In the genomic region with DNA sequence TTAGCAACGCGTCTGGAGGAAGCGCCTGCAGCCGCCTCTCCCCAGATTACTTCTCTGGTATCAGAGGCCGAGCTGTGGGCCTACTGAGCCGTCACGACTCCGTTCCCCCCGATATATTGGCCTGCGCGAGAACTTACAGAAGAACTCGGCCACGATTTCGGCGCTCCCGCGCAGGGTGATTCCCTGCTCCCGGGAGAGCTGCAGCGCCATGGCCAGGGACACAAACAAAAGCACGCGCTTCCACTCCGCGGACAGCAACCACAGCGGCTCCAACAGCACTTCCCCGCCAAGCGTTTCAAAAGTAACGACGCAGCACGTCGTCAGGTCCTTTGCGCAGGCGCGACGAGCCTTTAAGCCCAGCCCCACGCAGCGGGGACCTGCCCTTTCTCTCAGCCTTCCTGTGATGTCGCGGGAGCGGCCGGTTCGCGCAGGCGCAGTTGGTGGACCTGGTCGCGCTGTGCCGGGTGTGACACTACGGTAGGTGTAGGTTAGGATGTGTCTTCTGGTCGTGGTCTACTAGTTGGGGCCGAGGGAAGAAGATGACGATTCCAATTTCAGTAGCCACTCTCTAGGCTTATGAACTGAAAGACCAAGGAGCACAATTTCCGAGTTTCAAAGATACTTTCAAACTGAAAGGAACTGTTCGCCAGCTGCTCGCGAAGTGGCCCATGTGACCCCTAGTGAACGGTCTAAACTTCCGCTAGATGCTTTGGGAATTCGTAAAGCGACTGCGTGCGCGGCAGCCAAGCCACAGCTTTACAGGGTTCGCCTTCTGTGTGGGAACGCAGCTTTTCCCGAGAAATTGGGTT, we compare ENCODE assay signal across 8 cellular contexts. TPM values are rescaled to one million over a fixed set of nuclear protein-coding genes. Genes with fewer than 3 reads are reported as not detected.
DNase-seq lines count a peak whose midpoint lies in the region; ATAC-seq and TF ChIP-seq lines count a peak whose summit lies in the region.

A gene (minus strand): TSS at position 324 of the 809 bp plus-strand sequence. CDS start 114 bp downstream, at position 210.

- peak within 1 kb of the TSS; percentile 96 for H3K4me3 Mint-ChIP-seq in activated T-cell treated with anti-CD3 and anti-CD28 coated beads, Interleukin-2, amount 50 U/mL, for 4 hours

- in situ Hi-C loops in Panc1 (cut with HindIII; ENCODE audit: low pct_unique_long_range_greater_than_20kb, low sequenced_read_pairs) = no loop called here

- no peaks in the 10 kb centered on the region for H3K9me3 ChIP-seq in Panc1 (ENCODE audit: control insufficient read depth, insufficient read depth, low read depth, low read length)
- no peaks in the 10 kb centered on the region for H3K9me3 ChIP-seq in esophagus (ENCODE audit: control insufficient read depth in 2 of 2, insufficient read depth in 1 of 2, low read depth in 1 of 2, low read length in 1 of 2)
- H3K9me3 ChIP-seq in mucosa of stomach (ENCODE audit: control insufficient read depth, low read length) = no peaks in the 10 kb centered on the region

- H3K27ac ChIP-seq in Panc1 (ENCODE audit: low read length) (peak within 1 kb of the TSS; percentile 95), esophagus (ENCODE audit: low read depth in 2 of 2, low read length in 1 of 2) (peak within 1 kb of the TSS; percentile 96)

- peaks cover 9% of the 10 kb centered on the region for H3K36me3 ChIP-seq in Panc1 (ENCODE audit: control insufficient read depth, insufficient read depth, low read length)
- H3K36me3 ChIP-seq in esophagus (ENCODE audit: control insufficient read depth in 2 of 2, insufficient read depth in 2 of 2, low read length in 1 of 2) = no peaks in the 10 kb centered on the region
- H3K36me3 ChIP-seq in mucosa of stomach (ENCODE audit: control insufficient read depth, insufficient read depth, low read length) = no peaks in the 10 kb centered on the region

- H3K27me3 ChIP-seq in Panc1 (ENCODE audit: control insufficient read depth, insufficient read depth, low read length) = no peaks in the 10 kb centered on the region
- no peaks in the 10 kb centered on the region for H3K27me3 ChIP-seq in esophagus (ENCODE audit: control insufficient read depth in 1 of 2, insufficient read depth in 2 of 2, low read length in 2 of 2)
- H3K27me3 ChIP-seq in mucosa of stomach (ENCODE audit: control insufficient read depth, insufficient read depth, low read length) = no peaks in the 10 kb centered on the region

- no TSS peak for BruUV-seq in Panc1 (replicated peaks; lab: Mats Ljungman, UMichigan)

- CTCF ChIA-PET in Panc1 (lab: Charles Lee) = no interaction called here

- POLR2A ChIA-PET in Panc1 (lab: Charles Lee) = no interaction called here

- H3K9me3 Mint-ChIP-seq in activated T-cell treated with anti-CD3 and anti-CD28 coated beads, Interleukin-2, amount 50 U/mL, for 4 hours = no peaks in the 10 kb centered on the region

- peak; percentile 98 for DNase-seq in DMS53 (lab: John Stamatoyannopoulos, UW)
- peak; percentile 97 for DNase-seq in KG1 (lab: John Stamatoyannopoulos, UW)
- DNase-seq in Panc1 (ENCODE audit: low read depth, low spot score) = peak; percentile 92
- peak; percentile 98 for DNase-seq in activated T-cell treated with anti-CD3 and anti-CD28 coated beads, Interleukin-2, amount 50 U/mL, for 4 hours
- DNase-seq in stimulated activated CD8-positive, alpha-beta memory T cell treated with anti-CD3 and anti-CD28 coated beads, Interleukin-7, amount 100 ng/mL, for 1 hour (ENCODE audit: low read depth in 2 of 2) = peak; percentile 97

- TF ChIP-seq CTCF in Panc1 (IDR thresholded peaks at IDR 0.05) = no peak

- intact Hi-C loops in Panc1 (cut with micrococcal nuclease; ENCODE audit: unreplicated experiment) = no loop called here

- H3K36me3 Mint-ChIP-seq in activated T-cell treated with anti-CD3 and anti-CD28 coated beads, Interleukin-2, amount 50 U/mL, for 4 hours (ENCODE audit: insufficient read depth) = peaks cover 5% of the 10 kb centered on the region

- peak within 1 kb of the TSS; percentile 94 for H3K9ac ChIP-seq in mucosa of stomach (ENCODE audit: low read length)

- peaks cover 56% of the 10 kb centered on the region for H3K4me1 Mint-ChIP-seq in activated T-cell treated with anti-CD3 and anti-CD28 coated beads, Interleukin-2, amount 50 U/mL, for 4 hours (ENCODE audit: low read depth)

- H3K27me3 Mint-ChIP-seq in activated T-cell treated with anti-CD3 and anti-CD28 coated beads, Interleukin-2, amount 50 U/mL, for 4 hours (ENCODE audit: low read depth) = no peaks in the 10 kb centered on the region

- ATAC-seq in GM21723 (IDR thresholded peaks at IDR 0.05; ENCODE audit: unreplicated experiment) = peak; percentile 87
- peak; percentile 97 for ATAC-seq in Panc1
- peak; percentile 96 for ATAC-seq in activated T-cell treated with anti-CD3 and anti-CD28 coated beads, Interleukin-2, amount 50 U/mL, for 4 hours

- peak within 1 kb of the TSS; percentile 76 to 90 for H3K4me3 ChIP-seq in Panc1 (ENCODE audit: low read depth in 2 of 2, low read length in 2 of 2)
- H3K4me3 ChIP-seq in esophagus (ENCODE audit: low read depth in 1 of 2, low read length in 2 of 2) = peak within 1 kb of the TSS; percentile 64 to 66
- H3K4me3 ChIP-seq in mucosa of stomach (ENCODE audit: low read length) = peak within 1 kb of the TSS; percentile 89

- H3K4me1 ChIP-seq in Panc1 (ENCODE audit: control insufficient read depth, insufficient read depth, low read length) (peaks cover 44% of the 10 kb centered on the region), esophagus (ENCODE audit: control insufficient read depth in 2 of 2, insufficient read depth in 2 of 2, low read length in 1 of 2) (no peaks in the 10 kb centered on the region), mucosa of stomach (ENCODE audit: control insufficient read depth, insufficient read depth, low read length) (peaks cover 4% of the 10 kb centered on the region)

- 0 to 1% methylated on average over 64 of the region's 64 CpGs for whole genome bisulfite sequencing in esophagus, 2 donors

RNA-seq across cellular contexts. Expression of the gene that starts here (rescaled TPM):
- total RNA-seq in Panc1 (2021; ENCODE audit: unreplicated experiment) = 43.7 TPM
- 26.4 TPM for polyA plus RNA-seq in Panc1 (2012; ENCODE audit: insufficient read length)
- 10 to 100 TPM; 39.6 to 53.8 (median 51.9) TPM for total RNA-seq in activated T-cell treated with anti-CD3 and anti-CD28 coated beads, Interleukin-2, amount 50 U/mL, for 4 hours
- polyA plus RNA-seq in esophagus = 10 to 100 TPM in 1 of 2 donors, 1 to 10 TPM in 1; 5.2 to 16.5 TPM

Comparison
In these comparisons a context has a peak if more than half of its experiments do, and no peak if none do; other contexts are left out.
1. Peak in every context shown above with its lines: DNase-seq, ATAC-seq, H3K4me3 ChIP-seq and H3K27ac ChIP-seq.